ENCODE assay signal across 27 cellular contexts in the genomic region with DNA sequence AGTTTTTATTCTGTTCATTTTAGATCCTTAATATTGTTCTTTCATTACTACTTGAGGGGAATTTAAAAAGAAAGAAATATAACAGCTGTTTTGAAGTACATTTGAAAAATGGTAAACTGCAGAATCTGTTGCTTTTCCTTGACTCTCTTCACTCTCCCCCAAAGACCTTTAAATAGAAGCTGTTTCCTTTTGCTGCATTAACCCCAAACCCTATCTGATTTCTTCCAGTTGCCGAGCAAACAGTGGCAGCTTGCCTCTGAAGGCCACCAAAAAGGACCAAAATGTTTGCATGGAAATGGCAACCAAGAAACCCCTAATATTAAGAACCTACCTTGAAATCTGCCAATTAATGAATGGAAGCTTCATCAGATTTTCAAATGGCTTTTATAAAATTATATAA. TPM values are rescaled to one million over a fixed set of nuclear protein-coding genes. Genes with fewer than 3 reads are reported as not detected.
A peak's percentile ranks its signal among the peaks of the same experiment; 100 is the strongest.
DNase-seq lines count a peak whose midpoint lies in the region; ATAC-seq, FAIRE-seq and TF ChIP-seq lines count a peak whose summit lies in the region.
"Had no signal": no experiment of that assay in that cellular context is flagged by ENCODE, and none has a peak within 500 bp of the region (broad histone marks: within the 10 kb centered on the region; RNA-seq: fewer than 3 reads in every experiment).

No MANE protein-coding gene starts in this region.

- TF ChIP-seq POLR2A in GM12892 (IDR thresholded peaks at IDR 0.05; ENCODE audit: low read depth, low read length), result no peak

- H3K4me3 Mint-ChIP-seq in activated T-cell treated with anti-CD3 and anti-CD28 coated beads, Interleukin-2, amount 50 U/mL, for 72 hours, result peak overlapping the region; percentile 71 to 78
- H3K4me3 Mint-ChIP-seq in activated naive CD8-positive, alpha-beta T cell, result peak overlapping the region; percentile 76
- no peak overlapping the region for H3K4me3 Mint-ChIP-seq in osteocyte (ENCODE audit: unreplicated experiment)
- H3K4me3 Mint-ChIP-seq: endodermal cell had no signal

- H3K27me3 Mint-ChIP-seq in activated T-cell treated with anti-CD3 and anti-CD28 coated beads, Interleukin-2, amount 50 U/mL, for 72 hours (ENCODE audit: low read depth), result no peaks in the 10 kb centered on the region
- H3K27me3 Mint-ChIP-seq in activated naive CD8-positive, alpha-beta T cell, result no peaks in the 10 kb centered on the region
- H3K27me3 Mint-ChIP-seq in osteocyte (ENCODE audit: unreplicated experiment), result no peaks in the 10 kb centered on the region
- H3K27me3 Mint-ChIP-seq: brain; CD8-positive, alpha-beta memory T cell had no signal

- no peaks in the 10 kb centered on the region for H3K9me3 ChIP-seq in OCI-LY7 (ENCODE audit: low read length)
- H3K9me3 ChIP-seq: prostate gland, SJSA1 had no signal

- no peak overlapping the region for H3K27ac ChIP-seq in OCI-LY7 (ENCODE audit: low read depth, low read length, poor library complexity, severe bottlenecking)
- H3K27ac ChIP-seq: prostate gland, SJSA1, skin epidermis had no signal

- H3K36me3 Mint-ChIP-seq in activated T-cell treated with anti-CD3 and anti-CD28 coated beads, Interleukin-2, amount 50 U/mL, for 72 hours (ENCODE audit: insufficient read depth in 2 of 2), result peaks cover 3 to 30% of the 10 kb centered on the region in 2 donors
- peaks cover 19% of the 10 kb centered on the region for H3K36me3 Mint-ChIP-seq in activated naive CD8-positive, alpha-beta T cell
- no peaks in the 10 kb centered on the region for H3K36me3 Mint-ChIP-seq in osteocyte (ENCODE audit: unreplicated experiment)

- POLR2A ChIA-PET in OCI-LY7 (lab: Charles Lee), result interaction anchor here (0.6 to 0.7 kb wide), 2 partner anchors 24 to 341 kb away, joined by 3 read pairs; no protein-coding TSS in a partner anchor

- TF ChIP-seq CTCF in osteocyte (IDR thresholded peaks at IDR 0.05), result no peak
- TF ChIP-seq CTCF in OCI-LY7 (conservative IDR thresholded peaks at IDR 0.05; ENCODE audit: low read length), result no peak

- H2AFZ ChIP-seq in OCI-LY7 (ENCODE audit: low read length), result no peak overlapping the region

- H4K20me1 ChIP-seq in OCI-LY7 (ENCODE audit: insufficient read depth, low read length), result no peaks in the 10 kb centered on the region

- H3K9me3 Mint-ChIP-seq in activated T-cell treated with anti-CD3 and anti-CD28 coated beads, Interleukin-2, amount 50 U/mL, for 72 hours, result no peaks in the 10 kb centered on the region
- H3K9me3 Mint-ChIP-seq in activated naive CD8-positive, alpha-beta T cell (ENCODE audit: low read depth), result no peaks in the 10 kb centered on the region
- no peaks in the 10 kb centered on the region for H3K9me3 Mint-ChIP-seq in osteocyte (ENCODE audit: unreplicated experiment)
- H3K9me3 Mint-ChIP-seq: brain; CD8-positive, alpha-beta memory T cell; endodermal cell had no signal

- H3K4me1 ChIP-seq in OCI-LY7 (ENCODE audit: insufficient read depth, low read length, poor library complexity, severe bottlenecking), result no peaks in the 10 kb centered on the region
- H3K4me1 ChIP-seq: prostate gland, SJSA1 had no signal

- H3K36me3 ChIP-seq in OCI-LY7 (ENCODE audit: insufficient read depth, low read length), result no peaks in the 10 kb centered on the region
- H3K36me3 ChIP-seq: prostate gland had no signal

- no peak for DNase-seq in activated T-cell treated with anti-CD3 and anti-CD28 coated beads, Interleukin-2, amount 50 U/mL, for 72 hours
- DNase-seq in activated T-cell treated with anti-CD3 and anti-CD28 coated beads for 4 hours (no peak), KBM-7 (peak; percentile 9), osteocyte (ENCODE audit: extremely low spot score, unreplicated experiment) (no peak), GM12892 (ENCODE audit: insufficient read length) (no peak), OCI-LY7 (ENCODE audit: low spot score) (no peak)
- no peak for DNase-seq in activated CD8-positive, alpha-beta memory T cell treated with anti-CD3 and anti-CD28 coated beads for 24 hours
- DNase-seq: CD8-positive, alpha-beta memory T cell; DMS79; endodermal cell; glutamatergic neuron; GOT3; MM.1S; NCI-H345; stimulated activated CD4-positive, alpha-beta T cell treated with anti-CD3 and anti-CD28 coated beads, Interleukin-2, amount 100 ng/mL, for 48 hours; stimulated activated naive CD4-positive, alpha-beta T cell treated with Interleukin-2 at 50 U/mL for 16 hours; T1000; trophoblast cell had no signal

- H3K4me2 ChIP-seq in OCI-LY7 (ENCODE audit: low read length), result no peak overlapping the region

- no peaks in the 10 kb centered on the region for H3K9me2 ChIP-seq in OCI-LY7 (ENCODE audit: insufficient read depth, low read length)

- no peak for FAIRE-seq in GM12892 (lab: Jason Lieb, UNC)
- FAIRE-seq: GM12891, GM19239, RCC 7860 had no signal

- H3K79me2 ChIP-seq in OCI-LY7 (ENCODE audit: insufficient read depth, low read depth, low read length), result no peaks in the 10 kb centered on the region

- H3K4me1 Mint-ChIP-seq in activated T-cell treated with anti-CD3 and anti-CD28 coated beads, Interleukin-2, amount 50 U/mL, for 72 hours (ENCODE audit: low read depth), result peaks cover 80% of the 10 kb centered on the region
- peaks cover 80% of the 10 kb centered on the region for H3K4me1 Mint-ChIP-seq in activated naive CD8-positive, alpha-beta T cell (ENCODE audit: low read depth)
- peaks cover 42% of the 10 kb centered on the region for H3K4me1 Mint-ChIP-seq in osteocyte (ENCODE audit: unreplicated experiment)

- CTCF ChIA-PET in OCI-LY7 (lab: Charles Lee; ENCODE audit: unreplicated experiment), result no interaction called here

- H3K4me3 ChIP-seq in OCI-LY7 (ENCODE audit: low read depth, low read length, poor library complexity, severe bottlenecking), result no peak overlapping the region
- H3K4me3 ChIP-seq: prostate gland, SJSA1, skin epidermis had no signal

- H3K27ac Mint-ChIP-seq in activated T-cell treated with anti-CD3 and anti-CD28 coated beads, Interleukin-2, amount 50 U/mL, for 72 hours, result peak overlapping the region; percentile 7
- H3K27ac Mint-ChIP-seq in activated naive CD8-positive, alpha-beta T cell, result peak overlapping the region; percentile 83
- peak overlapping the region; percentile 45 for H3K27ac Mint-ChIP-seq in osteocyte (ENCODE audit: unreplicated experiment)
- H3K27ac Mint-ChIP-seq: endodermal cell had no signal

- in situ Hi-C loops in KBM-7 (cut with MboI; ENCODE audit: low pct_unique_long_range_greater_than_20kb, low sequenced_read_pairs), result no loop called here

- ATAC-seq in activated T-cell treated with anti-CD3 and anti-CD28 coated beads, Interleukin-2, amount 50 U/mL, for 72 hours (replicated peaks in 1 of 2), result no peak
- ATAC-seq: left lobe of liver had no signal

- no TSS peak for BruUV-seq in OCI-LY7 (replicated peaks; lab: Mats Ljungman, UMichigan)

- intact Hi-C loops in OCI-LY7 (cut with micrococcal nuclease; ENCODE audit: unreplicated experiment), result no loop called here

RNA-seq across cellular contexts. Expression of gene PRKCA, which starts 37.1 kb away (rescaled TPM):
- 100 to 1,000 TPM; 126 to 138 TPM for total RNA-seq in activated T-cell treated with anti-CD3 and anti-CD28 coated beads, Interleukin-2, amount 50 U/mL, for 72 hours
- 80.1 and 82.9 TPM in 2 replicates for total RNA-seq in osteocyte
- 0.06 TPM for polyA plus RNA-seq in GM12892 (2012; ENCODE audit: missing spikeins)
- total RNA-seq in OCI-LY7 (2014; rRNA removed; shearing (Covaris generic)), result 5.2 and 6.6 TPM in 2 replicates
- 31.3 and 32.1 TPM in 2 replicates for total RNA-seq in OCI-LY7 (2022)

Comparison
In these comparisons a context has a peak if more than half of its experiments do, and no peak if none do; other contexts are left out.
1. H3K27ac Mint-ChIP-seq: peak in every context shown above with its lines; median percentile 83 in activated naive CD8-positive, alpha-beta T cell; 45 in osteocyte; 7 in activated T-cell treated with anti-CD3 and anti-CD28 coated beads, Interleukin-2, amount 50 U/mL, for 72 hours.